In genomic region chr1:18332626-18333025, GRCh38 we compare ENCODE assay signal across 25 cellular contexts.
"Had no signal": no experiment of that assay in that cellular context is flagged by ENCODE, and none has a peak within 500 bp of the region (broad histone marks: within the 10 kb centered on the region; RNA-seq: fewer than 3 reads in every experiment).

No MANE protein-coding gene starts in this region.

- H3K36me3 Mint-ChIP-seq: activated CD4-positive, alpha-beta memory T cell treated with anti-CD3 and anti-CD28 coated beads for 36 hours; activated naive CD4-positive, alpha-beta T cell treated with anti-CD3 and anti-CD28 coated beads, Interleukin-2, amount 50 U/mL, for 72 hours; brain had no signal

- H3K4me1 Mint-ChIP-seq: activated B cell treated with CpG ODN at 0.5 μM for 24 hours; activated CD4-positive, alpha-beta T cell treated with anti-CD3 and anti-CD28 coated beads, Interleukin-2, amount 10 ng/mL, durations not matched to agents 24 days and 14 days; activated naive CD8-positive, alpha-beta T cell treated with anti-CD3 and anti-CD28 coated beads, Interleukin-2, amount 50 U/mL, for 24 hours; central memory CD8-positive, alpha-beta T cell had no signal

- H3K36me3 ChIP-seq: ascending aorta, Peyer's patch had no signal

- H3K4me1 ChIP-seq: ascending aorta, Peyer's patch had no signal

- H3K27ac ChIP-seq: ascending aorta, Peyer's patch had no signal

- H3K27me3 ChIP-seq: ascending aorta, Peyer's patch had no signal

- DNase-seq: activated B cell treated with CpG ODN at 0.5 μM for 24 hours; activated CD4-positive, alpha-beta memory T cell treated with anti-CD3 and anti-CD28 coated beads for 36 hours; activated CD4-positive, alpha-beta T cell treated with anti-CD3 and anti-CD28 coated beads for 1 hour; activated CD4-positive, alpha-beta T cell treated with anti-CD3 and anti-CD28 coated beads, Interleukin-2, amount 10 ng/mL, durations not matched to agents 24 days and 14 days; activated CD8-positive, alpha-beta memory T cell treated with anti-CD3 and anti-CD28 coated beads for 24 hours; activated effector memory CD4-positive, alpha-beta T cell treated with anti-CD3 and anti-CD28 coated beads, Interleukin-2, amount 50 U/mL, for 16 hours; activated naive CD4-positive, alpha-beta T cell treated with Interleukin-2 at 50 U/mL for 16 hours; activated naive CD8-positive, alpha-beta T cell treated with anti-CD3 and anti-CD28 coated beads, Interleukin-2, amount 50 U/mL, for 24 hours; activated T-cell treated with anti-CD3 and anti-CD28 coated beads, Interleukin-2, amount 50 U/mL, for 4 hours; amniotic stem cell; IMR-90; Kasumi-1; KBM-7; NCI-H1048; NCI-H1417 treated with DMSO at 0.1 percent for 48 hours; NCI-H1694; NCI-H446; NCI-H524; Peyer's patch; SHP77 had no signal

- H3K9me3 Mint-ChIP-seq: activated B cell treated with CpG ODN at 0.5 μM for 24 hours; activated CD4-positive, alpha-beta memory T cell treated with anti-CD3 and anti-CD28 coated beads for 36 hours; activated CD4-positive, alpha-beta T cell treated with anti-CD3 and anti-CD28 coated beads, Interleukin-2, amount 10 ng/mL, durations not matched to agents 24 days and 14 days; activated naive CD4-positive, alpha-beta T cell treated with anti-CD3 and anti-CD28 coated beads, Interleukin-2, amount 50 U/mL, for 72 hours; activated naive CD8-positive, alpha-beta T cell treated with anti-CD3 and anti-CD28 coated beads, Interleukin-2, amount 50 U/mL, for 24 hours; activated T-cell treated with anti-CD3 and anti-CD28 coated beads, Interleukin-2, amount 50 U/mL, for 4 hours; brain; central memory CD8-positive, alpha-beta T cell; T-helper 1 cell treated with Interleukin-12 subunit alpha and Interleukin-12 subunit beta and Interleukin-4 antibody, amounts not matched to agents 30 μg/mL and 1 μg/mL, for 36 hours had no signal

- H3K4me3 Mint-ChIP-seq: activated B cell treated with CpG ODN at 0.5 μM for 24 hours; activated CD4-positive, alpha-beta memory T cell treated with anti-CD3 and anti-CD28 coated beads for 36 hours; activated CD4-positive, alpha-beta T cell treated with anti-CD3 and anti-CD28 coated beads, Interleukin-2, amount 10 ng/mL, durations not matched to agents 24 days and 14 days; activated naive CD8-positive, alpha-beta T cell treated with anti-CD3 and anti-CD28 coated beads, Interleukin-2, amount 50 U/mL, for 24 hours; activated T-cell treated with anti-CD3 and anti-CD28 coated beads, Interleukin-2, amount 50 U/mL, for 4 hours; central memory CD8-positive, alpha-beta T cell; T-helper 1 cell treated with Interleukin-12 subunit alpha and Interleukin-12 subunit beta and Interleukin-4 antibody, amounts not matched to agents 30 μg/mL and 1 μg/mL, for 36 hours had no signal

- ATAC-seq: activated naive CD4-positive, alpha-beta T cell treated with anti-CD3 and anti-CD28 coated beads, Interleukin-2, amount 50 U/mL, for 72 hours; activated naive CD8-positive, alpha-beta T cell treated with anti-CD3 and anti-CD28 coated beads, Interleukin-2, amount 50 U/mL, for 24 hours; activated T-cell treated with anti-CD3 and anti-CD28 coated beads, Interleukin-2, amount 50 U/mL, for 4 hours had no signal

- H3K27ac Mint-ChIP-seq: activated B cell treated with CpG ODN at 0.5 μM for 24 hours; activated CD4-positive, alpha-beta memory T cell treated with anti-CD3 and anti-CD28 coated beads for 36 hours; activated CD4-positive, alpha-beta T cell treated with anti-CD3 and anti-CD28 coated beads, Interleukin-2, amount 10 ng/mL, durations not matched to agents 24 days and 14 days; activated naive CD4-positive, alpha-beta T cell treated with anti-CD3 and anti-CD28 coated beads, Interleukin-2, amount 50 U/mL, for 72 hours; activated naive CD8-positive, alpha-beta T cell treated with anti-CD3 and anti-CD28 coated beads, Interleukin-2, amount 50 U/mL, for 24 hours; T-helper 1 cell treated with Interleukin-12 subunit alpha and Interleukin-12 subunit beta and Interleukin-4 antibody, amounts not matched to agents 30 μg/mL and 1 μg/mL, for 36 hours had no signal

- H3K27me3 Mint-ChIP-seq: activated CD4-positive, alpha-beta T cell treated with anti-CD3 and anti-CD28 coated beads, Interleukin-2, amount 10 ng/mL, durations not matched to agents 24 days and 14 days had no signal

- H3K4me3 ChIP-seq: ascending aorta, Peyer's patch had no signal
